1 cellular context compared by ENCODE assay signal in the genomic region with DNA sequence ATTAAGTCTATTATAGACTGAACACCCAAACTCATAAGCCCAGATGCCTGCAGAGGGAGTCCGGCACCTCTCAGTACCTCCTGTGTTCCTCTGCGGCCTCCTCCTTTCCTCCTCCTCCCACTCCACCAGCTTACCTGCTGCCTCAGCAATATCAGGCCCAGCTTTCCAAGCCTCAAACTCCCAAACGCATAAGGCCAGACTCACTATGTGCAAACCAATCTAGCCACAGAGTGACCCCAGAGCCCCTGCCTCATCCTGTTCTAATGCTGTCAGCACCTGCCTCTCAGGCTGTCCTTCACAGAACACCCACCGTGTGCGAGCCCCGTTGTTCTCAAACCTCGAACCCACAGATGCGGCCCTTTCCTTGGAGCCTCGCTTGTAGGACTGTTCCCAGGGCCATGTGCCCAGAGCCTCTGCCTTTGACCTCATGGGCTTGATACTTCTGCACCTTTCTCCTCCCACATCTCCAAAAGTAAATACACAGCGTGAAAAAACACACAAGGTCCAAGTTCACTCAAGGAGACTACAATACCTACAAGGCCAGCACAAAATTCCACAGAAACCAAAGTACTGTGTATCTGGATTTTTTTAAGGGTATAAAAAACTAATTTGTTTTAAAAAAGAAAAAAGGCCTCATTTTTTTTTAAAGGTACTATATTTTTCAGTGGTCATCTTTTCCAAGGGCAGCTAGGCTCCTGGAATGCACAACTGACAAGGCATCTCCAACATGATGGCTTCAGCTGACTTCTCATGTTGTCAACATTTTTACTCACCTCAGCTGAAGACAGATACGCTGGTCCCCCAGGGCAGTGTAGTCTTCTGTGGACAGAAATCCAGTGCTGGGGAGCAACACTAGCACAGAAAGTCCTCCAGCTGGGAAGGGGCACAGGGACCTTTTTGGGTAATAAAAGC.
TF ChIP-seq lines count a peak whose summit lies in the region.

No MANE protein-coding gene starts in this region.

TF ChIP-seq in HepG2, 621 proteins besides CTCF, POLR2A, EP300 and RAD21 (continued from another document and continues in another):
- TF ChIP-seq PATZ1 (CRISPR knock-in tag; IDR thresholded peaks at IDR 0.05) (peak; percentile 66; the same call in 1 of the 2 replicates), TBX3 (IDR thresholded peaks at IDR 0.05; ENCODE audit: borderline replicate concordance) (peak; percentile 67; the same call in 1 of the 2 replicates), GABPB1 (CRISPR knock-in tag; IDR thresholded peaks at IDR 0.05) (no peak), TSC22D2 (CRISPR knock-in tag; IDR thresholded peaks at IDR 0.05; ENCODE audit: borderline replicate concordance) (peak; percentile 87; the same call in 1 of the 2 replicates), EED (CRISPR knock-in tag; IDR thresholded peaks at IDR 0.05) (no peak), SMAD3 (CRISPR knock-in tag; IDR thresholded peaks at IDR 0.05) (peak; percentile 77; the same call in 1 of the 2 replicates), CHD2 (IDR thresholded peaks at IDR 0.05; ENCODE audit: low read depth, low read length) (no peak), ZNF230 (CRISPR knock-in tag; IDR thresholded peaks at IDR 0.05) (no peak), NFAT5 (CRISPR knock-in tag; IDR thresholded peaks at IDR 0.05) (peak; percentile 87; the same call in 1 of the 2 replicates), NR0B2 (CRISPR knock-in tag; IDR thresholded peaks at IDR 0.05) (peak; percentile 73; the same call in 1 of the 2 replicates), ZMAT3 (CRISPR knock-in tag; conservative IDR thresholded peaks at IDR 0.05) (peak; percentile 92; the same call in 1 of the 2 replicates), ZBTB44 (CRISPR knock-in tag; IDR thresholded peaks at IDR 0.05) (no peak), ZNF282 (IDR thresholded peaks at IDR 0.05; ENCODE audit: partially characterized antibody) (no peak), BCL3 (CRISPR knock-in tag; IDR thresholded peaks at IDR 0.05) (peak; percentile 86), TGIF2 (CRISPR knock-in tag; IDR thresholded peaks at IDR 0.05) (peak; percentile 40; the same call in 1 of the 2 replicates), ZC3H13 (CRISPR knock-in tag; IDR thresholded peaks at IDR 0.05) (peak; percentile 80), ZNF512B (CRISPR knock-in tag; IDR thresholded peaks at IDR 0.05; ENCODE audit: borderline replicate concordance) (peak; percentile 91; the same call in 1 of the 2 replicates), HOXA7 (CRISPR knock-in tag; IDR thresholded peaks at IDR 0.05) (no peak), ZNF251 (CRISPR knock-in tag; IDR thresholded peaks at IDR 0.05) (peak; percentile 84; the same call in 1 of the 2 replicates), IKZF4 (CRISPR knock-in tag; IDR thresholded peaks at IDR 0.05; ENCODE audit: borderline replicate concordance, low read depth, not compliant biosample characterization) (no peak), RNF2 (conservative IDR thresholded peaks at IDR 0.05; ENCODE audit: low read depth) (peak; percentile 99)
- TF ChIP-seq, protein P1, sequence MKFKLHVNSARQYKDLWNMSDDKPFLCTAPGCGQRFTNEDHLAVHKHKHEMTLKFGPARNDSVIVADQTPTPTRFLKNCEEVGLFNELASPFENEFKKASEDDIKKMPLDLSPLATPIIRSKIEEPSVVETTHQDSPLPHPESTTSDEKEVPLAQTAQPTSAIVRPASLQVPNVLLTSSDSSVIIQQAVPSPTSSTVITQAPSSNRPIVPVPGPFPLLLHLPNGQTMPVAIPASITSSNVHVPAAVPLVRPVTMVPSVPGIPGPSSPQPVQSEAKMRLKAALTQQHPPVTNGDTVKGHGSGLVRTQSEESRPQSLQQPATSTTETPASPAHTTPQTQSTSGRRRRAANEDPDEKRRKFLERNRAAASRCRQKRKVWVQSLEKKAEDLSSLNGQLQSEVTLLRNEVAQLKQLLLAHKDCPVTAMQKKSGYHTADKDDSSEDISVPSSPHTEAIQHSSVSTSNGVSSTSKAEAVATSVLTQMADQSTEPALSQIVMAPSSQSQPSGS (CRISPR knock-in tag; IDR thresholded peaks at IDR 0.05), result peak; percentile 82
- TF ChIP-seq, protein P2, sequence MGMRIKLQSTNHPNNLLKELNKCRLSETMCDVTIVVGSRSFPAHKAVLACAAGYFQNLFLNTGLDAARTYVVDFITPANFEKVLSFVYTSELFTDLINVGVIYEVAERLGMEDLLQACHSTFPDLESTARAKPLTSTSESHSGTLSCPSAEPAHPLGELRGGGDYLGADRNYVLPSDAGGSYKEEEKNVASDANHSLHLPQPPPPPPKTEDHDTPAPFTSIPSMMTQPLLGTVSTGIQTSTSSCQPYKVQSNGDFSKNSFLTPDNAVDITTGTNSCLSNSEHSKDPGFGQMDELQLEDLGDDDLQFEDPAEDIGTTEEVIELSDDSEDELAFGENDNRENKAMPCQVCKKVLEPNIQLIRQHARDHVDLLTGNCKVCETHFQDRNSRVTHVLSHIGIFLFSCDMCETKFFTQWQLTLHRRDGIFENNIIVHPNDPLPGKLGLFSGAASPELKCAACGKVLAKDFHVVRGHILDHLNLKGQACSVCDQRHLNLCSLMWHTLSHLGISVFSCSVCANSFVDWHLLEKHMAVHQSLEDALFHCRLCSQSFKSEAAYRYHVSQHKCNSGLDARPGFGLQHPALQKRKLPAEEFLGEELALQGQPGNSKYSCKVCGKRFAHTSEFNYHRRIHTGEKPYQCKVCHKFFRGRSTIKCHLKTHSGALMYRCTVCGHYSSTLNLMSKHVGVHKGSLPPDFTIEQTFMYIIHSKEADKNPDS (CRISPR knock-in tag; IDR thresholded peaks at IDR 0.05), result peak; percentile 91; the same call in 1 of the 2 replicates
- TF ChIP-seq, protein P3, sequence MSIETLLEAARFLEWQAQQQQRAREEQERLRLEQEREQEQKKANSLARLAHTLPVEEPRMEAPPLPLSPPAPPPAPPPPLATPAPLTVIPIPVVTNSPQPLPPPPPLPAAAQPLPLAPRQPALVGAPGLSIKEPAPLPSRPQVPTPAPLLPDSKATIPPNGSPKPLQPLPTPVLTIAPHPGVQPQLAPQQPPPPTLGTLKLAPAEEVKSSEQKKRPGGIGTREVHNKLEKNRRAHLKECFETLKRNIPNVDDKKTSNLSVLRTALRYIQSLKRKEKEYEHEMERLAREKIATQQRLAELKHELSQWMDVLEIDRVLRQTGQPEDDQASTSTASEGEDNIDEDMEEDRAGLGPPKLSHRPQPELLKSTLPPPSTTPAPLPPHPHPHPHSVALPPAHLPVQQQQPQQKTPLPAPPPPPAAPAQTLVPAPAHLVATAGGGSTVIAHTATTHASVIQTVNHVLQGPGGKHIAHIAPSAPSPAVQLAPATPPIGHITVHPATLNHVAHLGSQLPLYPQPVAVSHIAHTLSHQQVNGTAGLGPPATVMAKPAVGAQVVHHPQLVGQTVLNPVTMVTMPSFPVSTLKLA (IDR thresholded peaks at IDR 0.05), result peak; percentile 48; the same call in 1 of the 2 replicates
- TF ChIP-seq, protein P4, sequence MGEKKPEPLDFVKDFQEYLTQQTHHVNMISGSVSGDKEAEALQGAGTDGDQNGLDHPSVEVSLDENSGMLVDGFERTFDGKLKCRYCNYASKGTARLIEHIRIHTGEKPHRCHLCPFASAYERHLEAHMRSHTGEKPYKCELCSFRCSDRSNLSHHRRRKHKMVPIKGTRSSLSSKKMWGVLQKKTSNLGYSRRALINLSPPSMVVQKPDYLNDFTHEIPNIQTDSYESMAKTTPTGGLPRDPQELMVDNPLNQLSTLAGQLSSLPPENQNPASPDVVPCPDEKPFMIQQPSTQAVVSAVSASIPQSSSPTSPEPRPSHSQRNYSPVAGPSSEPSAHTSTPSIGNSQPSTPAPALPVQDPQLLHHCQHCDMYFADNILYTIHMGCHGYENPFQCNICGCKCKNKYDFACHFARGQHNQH (CRISPR knock-in tag; IDR thresholded peaks at IDR 0.05), result peak; percentile 97
- TF ChIP-seq, protein P5, sequence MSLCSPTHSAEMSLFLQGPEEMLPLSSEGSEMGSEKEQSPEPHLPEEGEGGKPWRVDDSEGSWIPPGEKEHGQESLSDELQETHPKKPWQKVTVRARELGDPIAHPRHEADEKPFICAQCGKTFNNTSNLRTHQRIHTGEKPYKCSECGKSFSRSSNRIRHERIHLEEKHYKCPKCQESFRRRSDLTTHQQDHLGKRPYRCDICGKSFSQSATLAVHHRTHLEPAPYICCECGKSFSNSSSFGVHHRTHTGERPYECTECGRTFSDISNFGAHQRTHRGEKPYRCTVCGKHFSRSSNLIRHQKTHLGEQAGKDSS (CRISPR knock-in tag; IDR thresholded peaks at IDR 0.05; ENCODE audit: borderline replicate concordance, low read depth), result peak; percentile 42; the same call in 1 of the 2 replicates
